ENCODE assay signal across 15 cellular contexts in genomic region chr21:31159808-31160207, GRCh38.
DNase-seq lines count a peak whose midpoint lies in the region; ATAC-seq, FAIRE-seq and TF ChIP-seq lines count a peak whose summit lies in the region.
"Had no signal": no experiment of that assay in that cellular context is flagged by ENCODE, and none has a peak within 500 bp of the region (broad histone marks: within the 10 kb centered on the region; RNA-seq: fewer than 3 reads in every experiment).

No MANE protein-coding gene starts in this region.

- H3K4me3 ChIP-seq in astrocyte (ENCODE audit: insufficient read depth, low read depth, low read length) (peak overlapping the region; percentile 57), mesodermal cell (ENCODE audit: extremely low read depth, insufficient read depth, low read length, poor library complexity, severe bottlenecking) (peak overlapping the region; percentile 33), urinary bladder (ENCODE audit: low read depth, low read length) (no peak overlapping the region)
- H3K4me3 ChIP-seq: ovary had no signal

- CTCF ChIA-PET in activated naive CD4-positive, alpha-beta T cell treated with anti-CD3 and anti-CD28 coated beads, Interleukin-2, amount 10 ng/mL, durations not matched to agents 7 days and 5 days (lab: Charles Lee), result interaction anchor here (1.3 to 1.5 kb wide), 3 partner anchors 10 to 61 kb away, joined by 3 to 4 read pairs (median 3); no protein-coding TSS in a partner anchor

- TF ChIP-seq CTCF in astrocyte (IDR thresholded peaks at IDR 0.05; ENCODE audit: insufficient read depth, low read depth, low read length), result no peak

- H4K20me1 ChIP-seq in astrocyte (ENCODE audit: insufficient read depth, low read length), result no peaks in the 10 kb centered on the region

- H2AFZ ChIP-seq in astrocyte (ENCODE audit: low read depth, low read length), result no peak overlapping the region

- H3K4me1 Mint-ChIP-seq in activated naive CD4-positive, alpha-beta T cell treated with anti-CD3 and anti-CD28 coated beads, Interleukin-2, amount 10 ng/mL, durations not matched to agents 7 days and 5 days, result peaks cover 71% of the 10 kb centered on the region
- H3K4me1 Mint-ChIP-seq in astrocyte (ENCODE audit: low read depth, unreplicated experiment), result peaks cover 22% of the 10 kb centered on the region

- H3K4me2 ChIP-seq in astrocyte (ENCODE audit: low read length), result peak overlapping the region; percentile 89

- peaks cover 48% of the 10 kb centered on the region for H3K36me3 Mint-ChIP-seq in activated naive CD4-positive, alpha-beta T cell treated with anti-CD3 and anti-CD28 coated beads, Interleukin-2, amount 10 ng/mL, durations not matched to agents 7 days and 5 days
- H3K36me3 Mint-ChIP-seq in astrocyte (ENCODE audit: low read depth, unreplicated experiment), result peaks cover 5% of the 10 kb centered on the region

- H3K4me1 ChIP-seq in astrocyte (ENCODE audit: insufficient read depth, low read length) (peaks cover 15% of the 10 kb centered on the region), mesodermal cell (ENCODE audit: control insufficient read depth, insufficient read depth, low read length, poor library complexity, severe bottlenecking) (peaks cover 24% of the 10 kb centered on the region), urinary bladder (ENCODE audit: insufficient read depth) (no peaks in the 10 kb centered on the region)

- H3K4me3 Mint-ChIP-seq in activated naive CD4-positive, alpha-beta T cell treated with anti-CD3 and anti-CD28 coated beads, Interleukin-2, amount 10 ng/mL, durations not matched to agents 7 days and 5 days, result peak overlapping the region; percentile 33
- H3K4me3 Mint-ChIP-seq in astrocyte (ENCODE audit: unreplicated experiment), result no peak overlapping the region
- H3K4me3 Mint-ChIP-seq: HFFc6 had no signal

- H3K9me3 ChIP-seq in astrocyte (ENCODE audit: insufficient read depth, low read depth, low read length) (peaks cover 4% of the 10 kb centered on the region), mesodermal cell (ENCODE audit: control insufficient read depth, low read length) (peaks cover 18% of the 10 kb centered on the region)
- H3K9me3 ChIP-seq: ovary had no signal

- no peaks in the 10 kb centered on the region for H3K79me2 ChIP-seq in astrocyte (ENCODE audit: insufficient read depth, low read length)

- peaks cover 5% of the 10 kb centered on the region for H3K9me3 Mint-ChIP-seq in activated naive CD4-positive, alpha-beta T cell treated with anti-CD3 and anti-CD28 coated beads, Interleukin-2, amount 10 ng/mL, durations not matched to agents 7 days and 5 days
- H3K9me3 Mint-ChIP-seq in astrocyte (ENCODE audit: unreplicated experiment), result peaks cover 7% of the 10 kb centered on the region

- no peaks in the 10 kb centered on the region for H3K36me3 ChIP-seq in astrocyte (ENCODE audit: insufficient read depth, low read length)
- H3K36me3 ChIP-seq in mesodermal cell (ENCODE audit: control insufficient read depth, insufficient read depth, low read length), result peaks cover 19% of the 10 kb centered on the region
- no peaks in the 10 kb centered on the region for H3K36me3 ChIP-seq in urinary bladder (ENCODE audit: insufficient read depth)
- H3K36me3 ChIP-seq: ovary had no signal

- ATAC-seq in GM21737 (IDR thresholded peaks at IDR 0.05; ENCODE audit: unreplicated experiment), result no peak

- FAIRE-seq in astrocyte (lab: Jason Lieb, UNC), result no peak
- FAIRE-seq: endometrium had no signal

- H3K27ac ChIP-seq in astrocyte (ENCODE audit: low read depth, low read length) (peak overlapping the region; percentile 71), mesodermal cell (ENCODE audit: low read depth, low read length, severe bottlenecking) (peak overlapping the region; percentile 48), urinary bladder (ENCODE audit: low read depth) (peak overlapping the region; percentile 54)
- H3K27ac ChIP-seq: ovary had no signal

- DNase-seq in activated naive CD4-positive, alpha-beta T cell treated with anti-CD3 and anti-CD28 coated beads, Interleukin-2, amount 10 ng/mL, durations not matched to agents 7 days and 5 days, result no peak
- no peak for DNase-seq in activated naive CD4-positive, alpha-beta T cell treated with anti-CD3 and anti-CD28 coated beads, Interleukin-2, amount 50 U/mL, for 16 hours
- DNase-seq in astrocyte (ENCODE audit: low read depth) (no peak), GM03348 (ENCODE audit: low spot score) (no peak), islet precursor cell (no peak)
- DNase-seq: GF-D8; HFFc6; NCI-H1048; ovary; stimulated activated CD4-positive, alpha-beta T cell treated with anti-CD3 and anti-CD28 coated beads, Interleukin-15, amount 100 ng/mL, for 24 hours; stimulated activated CD8-positive, alpha-beta memory T cell treated with anti-CD3 and anti-CD28 coated beads, Interleukin-4, amount 100 ng/mL, for 48 hours had no signal

- no CpG with 5 or more reads among the region's 5 CpGs for WGBS in mesodermal cell (ENCODE audit: insufficient coverage in 2 of 2), 2 experiments
- WGBS in urinary bladder, result 76% methylated on average over 5 of the region's 5 CpGs

- H3K27me3 Mint-ChIP-seq in activated naive CD4-positive, alpha-beta T cell treated with anti-CD3 and anti-CD28 coated beads, Interleukin-2, amount 10 ng/mL, durations not matched to agents 7 days and 5 days, result no peaks in the 10 kb centered on the region
- no peaks in the 10 kb centered on the region for H3K27me3 Mint-ChIP-seq in astrocyte (ENCODE audit: low read depth, unreplicated experiment)

- H3K27me3 ChIP-seq in astrocyte (ENCODE audit: insufficient read depth, low read length), result no peaks in the 10 kb centered on the region
- H3K27me3 ChIP-seq: ovary had no signal

- peak overlapping the region; percentile 93 for H3K27ac Mint-ChIP-seq in activated naive CD4-positive, alpha-beta T cell treated with anti-CD3 and anti-CD28 coated beads, Interleukin-2, amount 10 ng/mL, durations not matched to agents 7 days and 5 days
- H3K27ac Mint-ChIP-seq in astrocyte (ENCODE audit: unreplicated experiment), result no peak overlapping the region
- H3K27ac Mint-ChIP-seq: HFFc6 had no signal

- H3K9ac ChIP-seq in astrocyte (ENCODE audit: low read length), result peak overlapping the region; percentile 72
